ENCODE assay signal across 12 cellular contexts in genomic region chr3:123521179-123521969, GRCh38.
A peak's percentile ranks its signal among the peaks of the same experiment; 100 is the strongest.
DNase-seq lines count a peak whose midpoint lies in the region; ATAC-seq and TF ChIP-seq lines count a peak whose summit lies in the region.
"Had no signal": no experiment of that assay in that cellular context is flagged by ENCODE, and none has a peak within 500 bp of the region (broad histone marks: within the 10 kb centered on the region; RNA-seq: fewer than 3 reads in every experiment).

No MANE protein-coding gene starts in this region.

- H3K9me3 Mint-ChIP-seq in activated CD8-positive, alpha-beta T cell treated with anti-CD3 and anti-CD28 coated beads, Interleukin-2, amount 10 ng/mL, durations not matched to agents 7 days and 5 days (ENCODE audit: insufficient read depth), result no peaks in the 10 kb centered on the region
- no peaks in the 10 kb centered on the region for H3K9me3 Mint-ChIP-seq in activated CD8-positive, alpha-beta T cell treated with anti-CD3 and anti-CD28 coated beads for 36 hours
- no peaks in the 10 kb centered on the region for H3K9me3 Mint-ChIP-seq in dendritic cell treated with granulocyte-macrophage colony-stimulating factor and Interleukin-4, amounts not matched to agents 40 ng/mL and 50 ng/mL, for 4 days

- H3K4me1 ChIP-seq in osteoblast (ENCODE audit: insufficient read depth, low read length), result no peaks in the 10 kb centered on the region

- H3K4me3 ChIP-seq in osteoblast (ENCODE audit: insufficient read depth, low read length), result no peak overlapping the region
- H3K4me3 ChIP-seq: ovary, testis had no signal

- no peak overlapping the region for H3K4me3 Mint-ChIP-seq in activated CD8-positive, alpha-beta T cell treated with anti-CD3 and anti-CD28 coated beads, Interleukin-2, amount 10 ng/mL, durations not matched to agents 7 days and 5 days
- no peak overlapping the region for H3K4me3 Mint-ChIP-seq in activated CD8-positive, alpha-beta T cell treated with anti-CD3 and anti-CD28 coated beads for 36 hours
- H3K4me3 Mint-ChIP-seq in dendritic cell treated with granulocyte-macrophage colony-stimulating factor and Interleukin-4, amounts not matched to agents 40 ng/mL and 50 ng/mL, for 4 days, result no peak overlapping the region

- POLR2A ChIA-PET in activated CD8-positive, alpha-beta T cell treated with anti-CD3 and anti-CD28 coated beads, Interleukin-2, amount 10 ng/mL, durations not matched to agents 7 days and 5 days (lab: Charles Lee), result interaction anchor here (0.5 kb wide), 1 partner anchor 13 kb away, joined by 3 read pairs; no protein-coding TSS in a partner anchor
- POLR2A ChIA-PET in activated CD8-positive, alpha-beta T cell treated with anti-CD3 and anti-CD28 coated beads for 36 hours (lab: Charles Lee), result no interaction called here

- peaks cover 6% of the 10 kb centered on the region for H3K36me3 ChIP-seq in osteoblast (ENCODE audit: insufficient read depth, low read length)
- H3K36me3 ChIP-seq: brain microvascular endothelial cell, ovary had no signal

- no peak for TF ChIP-seq CTCF in activated CD8-positive, alpha-beta T cell treated with anti-CD3 and anti-CD28 coated beads for 36 hours (IDR thresholded peaks at IDR 0.05)
- TF ChIP-seq CTCF in osteoblast (IDR thresholded peaks at IDR 0.05; ENCODE audit: extremely low read depth, low read depth, low read length), result no peak

- H4K20me1 ChIP-seq in osteoblast (ENCODE audit: insufficient read depth, low read length), result peaks cover 5% of the 10 kb centered on the region

- H3K27me3 ChIP-seq in osteoblast (ENCODE audit: insufficient read depth, low read length), result no peaks in the 10 kb centered on the region
- H3K27me3 ChIP-seq: brain microvascular endothelial cell, ovary, testis had no signal

- no peaks in the 10 kb centered on the region for H3K27me3 Mint-ChIP-seq in activated CD8-positive, alpha-beta T cell treated with anti-CD3 and anti-CD28 coated beads, Interleukin-2, amount 10 ng/mL, durations not matched to agents 7 days and 5 days (ENCODE audit: low read depth)
- no peaks in the 10 kb centered on the region for H3K27me3 Mint-ChIP-seq in activated CD8-positive, alpha-beta T cell treated with anti-CD3 and anti-CD28 coated beads for 36 hours
- H3K27me3 Mint-ChIP-seq in dendritic cell treated with granulocyte-macrophage colony-stimulating factor and Interleukin-4, amounts not matched to agents 40 ng/mL and 50 ng/mL, for 4 days, result no peaks in the 10 kb centered on the region

- no peaks in the 10 kb centered on the region for H3K9me3 ChIP-seq in osteoblast (ENCODE audit: low read depth, low read length)
- H3K9me3 ChIP-seq: ovary, testis had no signal

- peaks cover 13% of the 10 kb centered on the region for H3K36me3 Mint-ChIP-seq in activated CD8-positive, alpha-beta T cell treated with anti-CD3 and anti-CD28 coated beads, Interleukin-2, amount 10 ng/mL, durations not matched to agents 7 days and 5 days (ENCODE audit: low read depth)
- H3K36me3 Mint-ChIP-seq in activated CD8-positive, alpha-beta T cell treated with anti-CD3 and anti-CD28 coated beads for 36 hours (ENCODE audit: low read depth), result peaks cover 21% of the 10 kb centered on the region
- peaks cover 64% of the 10 kb centered on the region for H3K36me3 Mint-ChIP-seq in dendritic cell treated with granulocyte-macrophage colony-stimulating factor and Interleukin-4, amounts not matched to agents 40 ng/mL and 50 ng/mL, for 4 days (ENCODE audit: low read depth)

- no peak overlapping the region for H3K27ac ChIP-seq in osteoblast (ENCODE audit: low read depth, low read length)
- H3K27ac ChIP-seq: brain microvascular endothelial cell, ovary, testis had no signal

- peaks cover 30% of the 10 kb centered on the region for H3K4me1 Mint-ChIP-seq in activated CD8-positive, alpha-beta T cell treated with anti-CD3 and anti-CD28 coated beads, Interleukin-2, amount 10 ng/mL, durations not matched to agents 7 days and 5 days (ENCODE audit: low read depth)
- H3K4me1 Mint-ChIP-seq in activated CD8-positive, alpha-beta T cell treated with anti-CD3 and anti-CD28 coated beads for 36 hours (ENCODE audit: low read depth), result peaks cover 43% of the 10 kb centered on the region
- peaks cover 32% of the 10 kb centered on the region for H3K4me1 Mint-ChIP-seq in dendritic cell treated with granulocyte-macrophage colony-stimulating factor and Interleukin-4, amounts not matched to agents 40 ng/mL and 50 ng/mL, for 4 days (ENCODE audit: low read depth)

- ATAC-seq in activated CD8-positive, alpha-beta T cell treated with anti-CD3 and anti-CD28 coated beads, Interleukin-2, amount 10 ng/mL, durations not matched to agents 7 days and 5 days, result no peak
- no peak for ATAC-seq in activated CD8-positive, alpha-beta T cell treated with anti-CD3 and anti-CD28 coated beads for 36 hours
- ATAC-seq in HG02884 (IDR thresholded peaks at IDR 0.05; ENCODE audit: unreplicated experiment), result no peak

- H3K79me2 ChIP-seq in osteoblast (ENCODE audit: insufficient read depth, low read length), result no peaks in the 10 kb centered on the region

- no peak overlapping the region for H3K4me2 ChIP-seq in osteoblast (ENCODE audit: insufficient read depth, low read length)

- intact Hi-C loops in activated CD8-positive, alpha-beta T cell treated with anti-CD3 and anti-CD28 coated beads for 36 hours (cut with micrococcal nuclease), result no loop called here
- intact Hi-C loops in dendritic cell treated with granulocyte-macrophage colony-stimulating factor and Interleukin-4, amounts not matched to agents 40 ng/mL and 50 ng/mL, for 4 days (cut with micrococcal nuclease), result no loop called here

- CTCF ChIA-PET in activated CD8-positive, alpha-beta T cell treated with anti-CD3 and anti-CD28 coated beads, Interleukin-2, amount 10 ng/mL, durations not matched to agents 7 days and 5 days (lab: Charles Lee), result interaction anchor here (0.7 to 0.8 kb wide), 2 partner anchors 15 to 39 kb away, joined by 3 read pairs; no protein-coding TSS in a partner anchor
- CTCF ChIA-PET in activated CD8-positive, alpha-beta T cell treated with anti-CD3 and anti-CD28 coated beads for 36 hours (lab: Charles Lee), result interaction anchor here (0.9 to 1.7 kb wide), 5 partner anchors 10 to 41 kb away, joined by 3 to 6 read pairs (median 3); no protein-coding TSS in a partner anchor

- H3K27ac Mint-ChIP-seq in activated CD8-positive, alpha-beta T cell treated with anti-CD3 and anti-CD28 coated beads, Interleukin-2, amount 10 ng/mL, durations not matched to agents 7 days and 5 days, result peak overlapping the region; percentile 32
- H3K27ac Mint-ChIP-seq in activated CD8-positive, alpha-beta T cell treated with anti-CD3 and anti-CD28 coated beads for 36 hours, result no peak overlapping the region
- peak overlapping the region; percentile 30 for H3K27ac Mint-ChIP-seq in dendritic cell treated with granulocyte-macrophage colony-stimulating factor and Interleukin-4, amounts not matched to agents 40 ng/mL and 50 ng/mL, for 4 days

- no peak for DNase-seq in activated CD8-positive, alpha-beta T cell treated with anti-CD3 and anti-CD28 coated beads, Interleukin-2, amount 10 ng/mL, durations not matched to agents 7 days and 5 days
- no peak for DNase-seq in activated CD8-positive, alpha-beta T cell treated with anti-CD3 and anti-CD28 coated beads for 36 hours
- DNase-seq in NCI-H2196 (lab: John Stamatoyannopoulos, UW; ENCODE audit: unreplicated experiment) (peak; percentile 50), osteoblast (ENCODE audit: insufficient read length, low spot score, missing footprints) (peak; percentile 76), LoVo (ENCODE audit: low spot score) (no peak), NCI-H82 (lab: John Stamatoyannopoulos, UW) (no peak)
- DNase-seq: ACHN, brain microvascular endothelial cell, ovary, testis had no signal

- no peak overlapping the region for H2AFZ ChIP-seq in osteoblast (ENCODE audit: low read length)

Comparison
In these comparisons a context has a peak if more than half of its experiments do, and no peak if none do; other contexts are left out.
1. DNase-seq: peak in NCI-H2196 (single experiment) and osteoblast (single experiment); none in activated CD8-positive, alpha-beta T cell treated with anti-CD3 and anti-CD28 coated beads, Interleukin-2, amount 10 ng/mL, durations not matched to agents 7 days and 5 days (single experiment), activated CD8-positive, alpha-beta T cell treated with anti-CD3 and anti-CD28 coated beads for 36 hours (single experiment), LoVo (single experiment) and NCI-H82 (single experiment).